1 cellular context compared by ENCODE assay signal in the genomic region with DNA sequence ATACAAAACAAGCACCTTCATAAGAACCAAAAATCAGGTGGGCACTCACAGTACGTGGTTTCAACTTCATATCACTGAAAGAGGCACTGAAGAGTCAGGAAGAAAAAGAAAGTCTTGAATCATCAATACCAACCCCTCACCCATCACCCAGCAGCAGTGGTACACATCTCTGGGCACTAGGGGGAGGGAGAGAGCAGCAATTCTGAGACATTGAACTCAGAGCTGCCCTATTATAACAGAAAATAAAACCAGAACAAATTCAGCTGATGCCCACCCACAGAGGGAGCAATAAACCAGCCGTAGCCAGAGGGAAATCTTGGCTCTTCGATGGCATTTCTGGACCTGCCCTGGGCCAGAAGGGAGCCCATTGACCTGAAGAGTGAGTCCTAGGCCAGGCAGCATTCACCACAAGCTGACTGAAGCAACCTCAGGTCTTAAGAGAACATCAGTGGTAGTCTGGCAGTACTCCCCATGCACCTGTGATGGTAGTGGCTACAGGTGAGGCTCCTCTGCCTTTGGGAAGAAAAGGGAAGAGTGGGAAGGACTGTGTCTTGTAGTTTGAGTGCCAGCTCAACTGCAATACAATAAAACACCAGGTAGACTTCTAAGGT.
TF ChIP-seq lines count a peak whose summit lies in the region.

No MANE protein-coding gene starts in this region.

TF ChIP-seq in GM23338, 12 proteins besides CTCF, POLR2A, EP300 and RAD21 (continued from another document):
- TF ChIP-seq, protein P1, sequence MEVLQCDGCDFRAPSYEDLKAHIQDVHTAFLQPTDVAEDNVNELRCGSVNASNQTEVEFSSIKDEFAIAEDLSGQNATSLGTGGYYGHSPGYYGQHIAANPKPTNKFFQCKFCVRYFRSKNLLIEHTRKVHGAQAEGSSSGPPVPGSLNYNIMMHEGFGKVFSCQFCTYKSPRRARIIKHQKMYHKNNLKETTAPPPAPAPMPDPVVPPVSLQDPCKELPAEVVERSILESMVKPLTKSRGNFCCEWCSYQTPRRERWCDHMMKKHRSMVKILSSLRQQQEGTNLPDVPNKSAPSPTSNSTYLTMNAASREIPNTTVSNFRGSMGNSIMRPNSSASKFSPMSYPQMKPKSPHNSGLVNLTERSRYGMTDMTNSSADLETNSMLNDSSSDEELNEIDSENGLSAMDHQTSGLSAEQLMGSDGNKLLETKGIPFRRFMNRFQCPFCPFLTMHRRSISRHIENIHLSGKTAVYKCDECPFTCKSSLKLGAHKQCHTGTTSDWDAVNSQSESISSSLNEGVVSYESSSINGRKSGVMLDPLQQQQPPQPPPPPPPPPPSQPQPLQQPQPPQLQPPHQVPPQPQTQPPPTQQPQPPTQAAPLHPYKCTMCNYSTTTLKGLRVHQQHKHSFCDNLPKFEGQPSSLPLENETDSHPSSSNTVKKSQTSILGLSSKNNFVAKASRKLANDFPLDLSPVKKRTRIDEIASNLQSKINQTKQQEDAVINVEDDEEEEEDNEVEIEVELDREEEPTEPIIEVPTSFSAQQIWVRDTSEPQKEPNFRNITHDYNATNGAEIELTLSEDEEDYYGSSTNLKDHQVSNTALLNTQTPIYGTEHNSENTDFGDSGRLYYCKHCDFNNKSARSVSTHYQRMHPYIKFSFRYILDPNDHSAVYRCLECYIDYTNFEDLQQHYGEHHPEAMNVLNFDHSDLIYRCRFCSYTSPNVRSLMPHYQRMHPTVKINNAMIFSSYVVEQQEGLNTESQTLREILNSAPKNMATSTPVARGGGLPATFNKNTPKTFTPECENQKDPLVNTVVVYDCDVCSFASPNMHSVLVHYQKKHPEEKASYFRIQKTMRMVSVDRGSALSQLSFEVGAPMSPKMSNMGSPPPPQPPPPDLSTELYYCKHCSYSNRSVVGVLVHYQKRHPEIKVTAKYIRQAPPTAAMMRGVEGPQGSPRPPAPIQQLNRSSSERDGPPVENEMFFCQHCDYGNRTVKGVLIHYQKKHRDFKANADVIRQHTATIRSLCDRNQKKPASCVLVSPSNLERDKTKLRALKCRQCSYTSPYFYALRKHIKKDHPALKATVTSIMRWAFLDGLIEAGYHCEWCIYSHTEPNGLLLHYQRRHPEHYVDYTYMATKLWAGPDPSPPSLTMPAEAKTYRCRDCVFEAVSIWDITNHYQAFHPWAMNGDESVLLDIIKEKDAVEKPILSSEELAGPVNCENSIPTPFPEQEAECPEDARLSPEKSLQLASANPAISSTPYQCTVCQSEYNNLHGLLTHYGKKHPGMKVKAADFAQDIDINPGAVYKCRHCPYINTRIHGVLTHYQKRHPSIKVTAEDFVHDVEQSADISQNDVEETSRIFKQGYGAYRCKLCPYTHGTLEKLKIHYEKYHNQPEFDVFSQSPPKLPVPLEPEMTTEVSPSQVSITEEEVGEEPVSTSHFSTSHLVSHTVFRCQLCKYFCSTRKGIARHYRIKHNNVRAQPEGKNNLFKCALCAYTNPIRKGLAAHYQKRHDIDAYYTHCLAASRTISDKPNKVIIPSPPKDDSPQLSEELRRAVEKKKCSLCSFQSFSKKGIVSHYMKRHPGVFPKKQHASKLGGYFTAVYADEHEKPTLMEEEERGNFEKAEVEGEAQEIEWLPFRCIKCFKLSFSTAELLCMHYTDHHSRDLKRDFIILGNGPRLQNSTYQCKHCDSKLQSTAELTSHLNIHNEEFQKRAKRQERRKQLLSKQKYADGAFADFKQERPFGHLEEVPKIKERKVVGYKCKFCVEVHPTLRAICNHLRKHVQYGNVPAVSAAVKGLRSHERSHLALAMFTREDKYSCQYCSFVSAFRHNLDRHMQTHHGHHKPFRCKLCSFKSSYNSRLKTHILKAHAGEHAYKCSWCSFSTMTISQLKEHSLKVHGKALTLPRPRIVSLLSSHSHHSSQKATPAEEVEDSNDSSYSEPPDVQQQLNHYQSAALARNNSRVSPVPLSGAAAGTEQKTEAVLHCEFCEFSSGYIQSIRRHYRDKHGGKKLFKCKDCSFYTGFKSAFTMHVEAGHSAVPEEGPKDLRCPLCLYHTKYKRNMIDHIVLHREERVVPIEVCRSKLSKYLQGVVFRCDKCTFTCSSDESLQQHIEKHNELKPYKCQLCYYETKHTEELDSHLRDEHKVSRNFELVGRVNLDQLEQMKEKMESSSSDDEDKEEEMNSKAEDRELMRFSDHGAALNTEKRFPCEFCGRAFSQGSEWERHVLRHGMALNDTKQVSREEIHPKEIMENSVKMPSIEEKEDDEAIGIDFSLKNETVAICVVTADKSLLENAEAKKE (CRISPR knock-in tag; IDR thresholded peaks at IDR 0.05): no peak
- TF ChIP-seq POLR2AphosphoS5 (IDR thresholded peaks at IDR 0.05; ENCODE audit: low read depth): no peak
- TF ChIP-seq NANOG (IDR thresholded peaks at IDR 0.05; ENCODE audit: borderline replicate concordance): no peak
- no peak for TF ChIP-seq EZH2phosphoT487 (IDR thresholded peaks at IDR 0.05; ENCODE audit: unreplicated experiment)
- TF ChIP-seq, protein P2, sequence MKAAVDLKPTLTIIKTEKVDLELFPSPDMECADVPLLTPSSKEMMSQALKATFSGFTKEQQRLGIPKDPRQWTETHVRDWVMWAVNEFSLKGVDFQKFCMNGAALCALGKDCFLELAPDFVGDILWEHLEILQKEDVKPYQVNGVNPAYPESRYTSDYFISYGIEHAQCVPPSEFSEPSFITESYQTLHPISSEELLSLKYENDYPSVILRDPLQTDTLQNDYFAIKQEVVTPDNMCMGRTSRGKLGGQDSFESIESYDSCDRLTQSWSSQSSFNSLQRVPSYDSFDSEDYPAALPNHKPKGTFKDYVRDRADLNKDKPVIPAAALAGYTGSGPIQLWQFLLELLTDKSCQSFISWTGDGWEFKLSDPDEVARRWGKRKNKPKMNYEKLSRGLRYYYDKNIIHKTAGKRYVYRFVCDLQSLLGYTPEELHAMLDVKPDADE (IDR thresholded peaks at IDR 0.05): no peak
- TF ChIP-seq JUNB (IDR thresholded peaks at IDR 0.05; ENCODE audit: unreplicated experiment): no peak
